15 cellular contexts compared by ENCODE assay signal in genomic region chr4:140289486-140289885, GRCh38.
"Had no signal": no experiment of that assay in that cellular context is flagged by ENCODE, and none has a peak within 500 bp of the region (broad histone marks: within the 10 kb centered on the region; RNA-seq: fewer than 3 reads in every experiment).

No MANE protein-coding gene starts in this region.

- DNase-seq: Kasumi-1, MM.1S, NCI-H1092 treated with DMSO at 0.1 percent for 48 hours, NCI-H1436, NCI-H2029, NCI-H2081 treated with DMSO at 0.1 percent for 48 hours, NCI-H2171, NCI-H226, NCI-H446, NCI-H510A, NCI-H524 treated with DMSO at 0.1 percent for 48 hours, NCI-H69, Right ventricle myocardium superior, SIG-M5 had no signal

- H3K9me3 Mint-ChIP-seq: IgD-negative memory B cell had no signal

- H3K36me3 Mint-ChIP-seq: IgD-negative memory B cell had no signal

- H3K4me1 Mint-ChIP-seq: IgD-negative memory B cell had no signal

- H3K27ac Mint-ChIP-seq: IgD-negative memory B cell had no signal

- H3K4me3 Mint-ChIP-seq: IgD-negative memory B cell had no signal
